16 cellular contexts compared by ENCODE assay signal in the genomic region with DNA sequence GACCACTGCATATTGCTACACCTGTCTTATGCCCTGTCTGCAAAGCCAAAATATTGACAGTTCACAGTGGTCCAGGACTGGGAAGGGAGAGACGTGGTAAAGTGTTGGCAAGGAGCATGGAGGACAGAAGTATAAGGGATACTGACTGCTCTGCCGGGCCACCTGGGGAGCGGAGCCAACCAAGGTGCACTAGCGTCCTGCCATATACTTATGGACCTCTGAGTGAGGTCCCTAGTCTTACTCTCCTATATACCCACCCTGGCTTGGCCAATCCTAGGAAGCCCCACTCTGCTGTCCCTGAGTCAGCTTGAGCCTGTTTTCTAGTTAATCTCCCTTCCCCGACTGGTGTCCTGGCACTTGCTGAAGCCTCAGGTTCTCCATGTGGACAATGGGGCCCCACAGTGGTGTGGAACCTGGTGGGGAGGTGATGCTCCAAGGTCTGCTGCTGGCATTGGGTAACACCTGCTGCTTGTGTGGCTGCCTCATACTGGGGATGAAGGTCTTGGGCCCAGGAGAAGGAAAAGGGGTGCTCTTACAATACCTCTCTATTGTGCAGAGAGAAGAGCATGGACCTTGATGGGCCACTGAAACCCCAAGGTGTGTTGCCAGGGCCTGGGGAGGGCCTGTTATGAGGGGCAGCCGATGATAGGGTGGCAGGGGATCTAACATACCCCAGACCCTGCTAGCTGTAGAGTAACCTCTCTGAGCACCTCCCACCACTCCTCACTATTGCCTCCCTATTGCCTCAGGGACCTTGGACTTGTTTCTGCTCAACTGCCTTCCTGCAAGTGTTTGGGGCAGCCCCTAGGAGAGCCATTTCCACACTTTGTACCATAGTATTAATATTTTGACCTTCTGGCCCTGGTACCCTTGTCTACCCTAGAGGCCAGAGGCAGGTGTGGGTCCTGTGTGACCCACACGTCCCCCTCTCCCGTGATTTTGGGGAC. TPM values are rescaled to one million over a fixed set of nuclear protein-coding genes. Genes with fewer than 3 reads are reported as not detected.
A peak's percentile ranks its signal among the peaks of the same experiment; 100 is the strongest.
DNase-seq lines count a peak whose midpoint lies in the region; ATAC-seq and TF ChIP-seq lines count a peak whose summit lies in the region.
"Had no signal": no experiment of that assay in that cellular context is flagged by ENCODE, and none has a peak within 500 bp of the region (broad histone marks: within the 10 kb centered on the region; RNA-seq: fewer than 3 reads in every experiment).

No MANE protein-coding gene starts in this region.

- 92% methylated on average over 8 of the region's 8 CpGs for WGBS in hepatocyte (ENCODE audit: low lambda C conversion rate, missing lambda C conversion rate)

- no peaks in the 10 kb centered on the region for H4K20me1 ChIP-seq in hepatocyte (ENCODE audit: insufficient read depth, poor library complexity, severe bottlenecking)

- H3K9me3 Mint-ChIP-seq in activated naive CD8-positive, alpha-beta T cell (ENCODE audit: low read depth): no peaks in the 10 kb centered on the region
- no peaks in the 10 kb centered on the region for H3K9me3 Mint-ChIP-seq in activated naive CD8-positive, alpha-beta T cell treated with anti-CD3 and anti-CD28 coated beads, Interleukin-2, amount 50 U/mL, for 24 hours
- H3K9me3 Mint-ChIP-seq in type B pancreatic cell: no peaks in the 10 kb centered on the region

- H3K4me3 ChIP-seq in RWPE2 (ENCODE audit: severe bottlenecking) (no peak overlapping the region), hepatocyte (no peak overlapping the region)
- H3K4me3 ChIP-seq: SK-N-MC had no signal

- H3K27ac Mint-ChIP-seq in activated naive CD8-positive, alpha-beta T cell: no peak overlapping the region
- H3K27ac Mint-ChIP-seq in activated naive CD8-positive, alpha-beta T cell treated with anti-CD3 and anti-CD28 coated beads, Interleukin-2, amount 50 U/mL, for 24 hours: no peak overlapping the region
- H3K27ac Mint-ChIP-seq in type B pancreatic cell: peak overlapping the region; percentile 79

- no peaks in the 10 kb centered on the region for H3K4me1 ChIP-seq in RWPE2 (ENCODE audit: insufficient read depth, poor library complexity, severe bottlenecking)
- H3K4me1 ChIP-seq in hepatocyte (ENCODE audit: insufficient read depth): peaks cover 13% of the 10 kb centered on the region

- H3K27me3 Mint-ChIP-seq in activated naive CD8-positive, alpha-beta T cell: no peaks in the 10 kb centered on the region
- peaks cover 16% of the 10 kb centered on the region for H3K27me3 Mint-ChIP-seq in activated naive CD8-positive, alpha-beta T cell treated with anti-CD3 and anti-CD28 coated beads, Interleukin-2, amount 50 U/mL, for 24 hours
- H3K27me3 Mint-ChIP-seq in type B pancreatic cell: peaks cover 11% of the 10 kb centered on the region

- no peaks in the 10 kb centered on the region for H3K79me2 ChIP-seq in hepatocyte

- H3K36me3 ChIP-seq in RWPE2 (ENCODE audit: low read depth) (no peaks in the 10 kb centered on the region), hepatocyte (replicated peaks; ENCODE audit: insufficient read depth, low read depth) (no peaks in the 10 kb centered on the region)

- ATAC-seq in activated naive CD8-positive, alpha-beta T cell treated with anti-CD3 and anti-CD28 coated beads, Interleukin-2, amount 50 U/mL, for 24 hours: no peak
- ATAC-seq in RWPE2 (ENCODE audit: low read depth) (peak; percentile 25; the same call in 2 of the 3 replicates), HG02870 (IDR thresholded peaks at IDR 0.05; ENCODE audit: unreplicated experiment) (no peak), HG02970 (IDR thresholded peaks at IDR 0.05; ENCODE audit: low FRiP score, unreplicated experiment) (no peak)

- peak overlapping the region; percentile 78 for H3K4me2 ChIP-seq in hepatocyte

- POLR2A ChIA-PET in HEK293T (lab: Yijun Ruan, JAX): no interaction called here

- no peaks in the 10 kb centered on the region for H3K9me3 ChIP-seq in RWPE2 (ENCODE audit: severe bottlenecking)
- no peaks in the 10 kb centered on the region for H3K9me3 ChIP-seq in hepatocyte (ENCODE audit: low read depth)

- H3K4me1 Mint-ChIP-seq in activated naive CD8-positive, alpha-beta T cell (ENCODE audit: low read depth): peaks cover 5% of the 10 kb centered on the region
- peaks cover 10% of the 10 kb centered on the region for H3K4me1 Mint-ChIP-seq in activated naive CD8-positive, alpha-beta T cell treated with anti-CD3 and anti-CD28 coated beads, Interleukin-2, amount 50 U/mL, for 24 hours
- H3K4me1 Mint-ChIP-seq in type B pancreatic cell (ENCODE audit: unreplicated experiment): peaks cover 4% of the 10 kb centered on the region

- DNase-seq in activated naive CD8-positive, alpha-beta T cell treated with anti-CD3 and anti-CD28 coated beads, Interleukin-2, amount 50 U/mL, for 24 hours: no peak
- no peak for DNase-seq in RWPE2 (ENCODE audit: low spot score)
- no peak for DNase-seq in hepatocyte (ENCODE audit: low spot score)
- DNase-seq in type B pancreatic cell (ENCODE audit: extremely low spot score, unreplicated experiment): no peak
- DNase-seq in HEK293T (ENCODE audit: extremely low spot score): no peak
- DNase-seq: Calu3; GDM1; mesenchymal stem cell; NCI-H2081 treated with DMSO at 0.1 percent for 48 hours; NCI-H524 treated with DMSO at 0.1 percent for 48 hours; occipital lobe; stimulated activated CD4-positive, alpha-beta T cell treated with anti-CD3 and anti-CD28 coated beads, Interleukin-1b, Interleukin-23, amount 100 ng/mL, for 48 hours had no signal

- H3K36me3 Mint-ChIP-seq in activated naive CD8-positive, alpha-beta T cell: no peaks in the 10 kb centered on the region
- no peaks in the 10 kb centered on the region for H3K36me3 Mint-ChIP-seq in activated naive CD8-positive, alpha-beta T cell treated with anti-CD3 and anti-CD28 coated beads, Interleukin-2, amount 50 U/mL, for 24 hours (ENCODE audit: low read depth)
- H3K36me3 Mint-ChIP-seq in type B pancreatic cell: no peaks in the 10 kb centered on the region

- no peaks in the 10 kb centered on the region for H3K9me2 ChIP-seq in hepatocyte (replicated peaks; ENCODE audit: insufficient read depth)

- H2AFZ ChIP-seq in hepatocyte: no peak overlapping the region

- no peak overlapping the region for H3K27ac ChIP-seq in RWPE2 (ENCODE audit: poor library complexity, severe bottlenecking)
- peak overlapping the region; percentile 89 for H3K27ac ChIP-seq in hepatocyte
- H3K27ac ChIP-seq: SK-N-MC had no signal

- peak overlapping the region; percentile 7 for H3K4me3 Mint-ChIP-seq in activated naive CD8-positive, alpha-beta T cell
- H3K4me3 Mint-ChIP-seq in activated naive CD8-positive, alpha-beta T cell treated with anti-CD3 and anti-CD28 coated beads, Interleukin-2, amount 50 U/mL, for 24 hours: no peak overlapping the region
- no peak overlapping the region for H3K4me3 Mint-ChIP-seq in type B pancreatic cell

- CTCF ChIA-PET in HEK293T (lab: Yijun Ruan, JAX): no interaction called here

- H3K27me3 ChIP-seq in RWPE2 (ENCODE audit: insufficient read depth, poor library complexity, severe bottlenecking): no peaks in the 10 kb centered on the region
- H3K27me3 ChIP-seq in hepatocyte: no peaks in the 10 kb centered on the region

- TF ChIP-seq CTCF in RWPE2 (IDR thresholded peaks at IDR 0.05; ENCODE audit: poor library complexity, severe bottlenecking) (no peak), hepatocyte (IDR thresholded peaks at IDR 0.05; ENCODE audit: poor library complexity) (no peak), type B pancreatic cell (conservative IDR thresholded peaks at IDR 0.05) (no peak)

TF ChIP-seq in HEK293T, 16 proteins besides CTCF, POLR2A, EP300 and RAD21:
- TF ChIP-seq ARNT (IDR thresholded peaks at IDR 0.05) (no peak), HDGF (IDR thresholded peaks at IDR 0.05; ENCODE audit: borderline replicate concordance) (no peak), CTBP1 (IDR thresholded peaks at IDR 0.05; ENCODE audit: borderline replicate concordance) (no peak), NFRKB (IDR thresholded peaks at IDR 0.05) (no peak), ZNF384 (IDR thresholded peaks at IDR 0.05) (no peak), FOXM1 (IDR thresholded peaks at IDR 0.05; ENCODE audit: borderline replicate concordance) (no peak), FOXK2 (IDR thresholded peaks at IDR 0.05) (no peak), LEF1 (IDR thresholded peaks at IDR 0.05; ENCODE audit: borderline replicate concordance) (no peak)
- TF ChIP-seq, protein P1, sequence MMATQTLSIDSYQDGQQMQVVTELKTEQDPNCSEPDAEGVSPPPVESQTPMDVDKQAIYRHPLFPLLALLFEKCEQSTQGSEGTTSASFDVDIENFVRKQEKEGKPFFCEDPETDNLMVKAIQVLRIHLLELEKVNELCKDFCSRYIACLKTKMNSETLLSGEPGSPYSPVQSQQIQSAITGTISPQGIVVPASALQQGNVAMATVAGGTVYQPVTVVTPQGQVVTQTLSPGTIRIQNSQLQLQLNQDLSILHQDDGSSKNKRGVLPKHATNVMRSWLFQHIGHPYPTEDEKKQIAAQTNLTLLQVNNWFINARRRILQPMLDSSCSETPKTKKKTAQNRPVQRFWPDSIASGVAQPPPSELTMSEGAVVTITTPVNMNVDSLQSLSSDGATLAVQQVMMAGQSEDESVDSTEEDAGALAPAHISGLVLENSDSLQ (IDR thresholded peaks at IDR 0.05): no peak

RNA-seq across cellular contexts. Expression of a gene that starts 6.7 kb away (rescaled TPM):
- total RNA-seq in hepatocyte (189 and 191 TPM in 2 replicates), type B pancreatic cell (ENCODE audit: low replicate concordance) (401 and 679 TPM in 2 replicates)
- polyA plus RNA-seq in hepatocyte: 159 and 180 TPM in 2 replicates

RNA-seq across cellular contexts. Expression of a gene that starts 17.5 kb away (rescaled TPM):
- total RNA-seq in hepatocyte: 3.3 and 5.4 TPM in 2 replicates
- polyA plus RNA-seq in hepatocyte: 18.5 and 21.6 TPM in 2 replicates
- total RNA-seq in type B pancreatic cell (ENCODE audit: low replicate concordance): 18.6 and 20.2 TPM in 2 replicates

RNA-seq across cellular contexts. Expression of a gene that starts 17.8 kb away (rescaled TPM):
- 88.4 and 122 TPM in 2 replicates for total RNA-seq in hepatocyte
- 188 and 196 TPM in 2 replicates for polyA plus RNA-seq in hepatocyte
- 86.5 and 97.7 TPM in 2 replicates for total RNA-seq in type B pancreatic cell (ENCODE audit: low replicate concordance)

RNA-seq across cellular contexts. Expression of a gene that starts 21.3 kb away (rescaled TPM):
- total RNA-seq in hepatocyte (48.5 and 54.4 TPM in 2 replicates), type B pancreatic cell (ENCODE audit: low replicate concordance) (78.0 and 81.9 TPM in 2 replicates)
- polyA plus RNA-seq in hepatocyte: 111 TPM in 2 replicates

RNA-seq across cellular contexts. Expression of a gene that starts 25.3 kb away (rescaled TPM):
- total RNA-seq in hepatocyte (8.4 and 9.0 TPM in 2 replicates), type B pancreatic cell (ENCODE audit: low replicate concordance) (5.7 and 9.3 TPM in 2 replicates)
- polyA plus RNA-seq in hepatocyte: 13.8 and 19.1 TPM in 2 replicates
